ENCODE assay signal across 16 cellular contexts in the genomic region with DNA sequence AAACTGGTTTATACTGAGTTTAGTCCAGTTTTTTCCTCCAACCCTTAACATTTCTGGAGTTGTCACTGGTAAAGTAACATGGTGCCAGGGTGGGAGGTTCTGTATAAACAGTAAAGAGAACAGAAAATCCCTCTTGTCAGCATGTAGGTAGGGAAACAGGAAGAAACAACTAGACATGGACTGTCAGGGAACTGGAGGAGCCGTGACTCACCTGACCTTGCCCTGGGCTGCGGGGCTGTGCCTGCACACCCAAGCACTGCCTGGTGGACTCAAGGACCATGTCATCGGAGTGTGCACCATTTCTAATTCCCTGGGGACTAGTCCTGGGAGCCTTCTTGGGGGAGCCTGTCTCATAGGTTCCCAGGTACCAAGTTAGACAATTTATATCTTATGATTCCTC.
DNase-seq lines count a peak whose midpoint lies in the region; ATAC-seq, FAIRE-seq and TF ChIP-seq lines count a peak whose summit lies in the region.
"Had no signal": no experiment of that assay in that cellular context is flagged by ENCODE, and none has a peak within 500 bp of the region (broad histone marks: within the 10 kb centered on the region; RNA-seq: fewer than 3 reads in every experiment).

No MANE protein-coding gene starts in this region.

- BruUV-seq in Calu3 (replicated peaks; lab: Mats Ljungman, UMichigan) (no TSS peak), IMR-90 (replicated peaks; lab: Mats Ljungman, UMichigan) (no TSS peak)

- H3K9ac ChIP-seq in IMR-90 (ENCODE audit: low read depth, low read length): no peak overlapping the region

- no peak overlapping the region for H2BK120ac ChIP-seq in IMR-90 (ENCODE audit: low read depth, low read length)

- POLR2A ChIA-PET in IMR-90 (lab: Charles Lee; ENCODE audit: unreplicated experiment): no interaction called here

- H3K27me3 Mint-ChIP-seq in Calu3 (ENCODE audit: unreplicated experiment): no peaks in the 10 kb centered on the region

- TF ChIP-seq POLR2A in IMR-90 (IDR thresholded peaks at IDR 0.05; ENCODE audit: low read depth, low read length): no peak

- no peak overlapping the region for H3K4me2 ChIP-seq in IMR-90 (ENCODE audit: low read depth, low read length)

- H3K4me3 Mint-ChIP-seq in Calu3 (ENCODE audit: low read depth, unreplicated experiment): no peak overlapping the region

- H2BK15ac ChIP-seq in IMR-90 (ENCODE audit: low read depth, low read length): no peak overlapping the region; the same call in 2 of the 3 replicates

- no peak overlapping the region for H3K14ac ChIP-seq in IMR-90 (replicated peaks; ENCODE audit: low read depth, low read length)

- H4K5ac ChIP-seq in IMR-90 (ENCODE audit: low read depth, low read length): no peak overlapping the region

- in situ Hi-C loops in IMR-90 (cut with MboI; ENCODE audit: low sequenced_read_pairs): no loop called here

- H3K9me1 ChIP-seq in IMR-90 (ENCODE audit: insufficient read depth, low read length): peaks cover 3% of the 10 kb centered on the region; the same call in 1 of the 2 replicates

- no peak overlapping the region for H3K4ac ChIP-seq in IMR-90 (ENCODE audit: low read depth, low read length)

- H3K4me3 ChIP-seq in IMR-90 (ENCODE audit: insufficient read depth, low read depth, low read length): no peak overlapping the region
- H3K4me3 ChIP-seq in bronchial epithelial cell (ENCODE audit: low read depth, low read length): no peak overlapping the region
- H3K4me3 ChIP-seq in lower lobe of right lung: no peak overlapping the region
- H3K4me3 ChIP-seq: heart left ventricle, skin epidermis, tibial artery had no signal

- H2AFZ ChIP-seq in IMR-90 (replicated peaks; ENCODE audit: low read length, poor library complexity): no peak overlapping the region

- no peaks in the 10 kb centered on the region for H3K4me1 Mint-ChIP-seq in Calu3 (ENCODE audit: low read depth, unreplicated experiment)

- no peak for TF ChIP-seq RAD21 in IMR-90 (IDR thresholded peaks at IDR 0.05; ENCODE audit: low read length)

- H3K27me3 ChIP-seq in IMR-90 (ENCODE audit: control insufficient read depth, insufficient read depth, low read length) (no peaks in the 10 kb centered on the region), bronchial epithelial cell (ENCODE audit: control insufficient read depth, insufficient read depth, low read length) (no peaks in the 10 kb centered on the region), lower lobe of right lung (ENCODE audit: low read depth) (no peaks in the 10 kb centered on the region)
- H3K27me3 ChIP-seq: heart left ventricle, tibial artery had no signal

- H3K79me1 ChIP-seq in IMR-90 (ENCODE audit: low read depth in 1 of 2, low read length in 2 of 2): peaks cover 0 to 24% of the 10 kb centered on the region in 2 experiments; a peak in 2 of 4 replicates

- H3K4me1 ChIP-seq in IMR-90 (ENCODE audit: control insufficient read depth, insufficient read depth, low read length) (peaks cover 2% of the 10 kb centered on the region; the same call in 1 of the 2 replicates), lower lobe of right lung (no peaks in the 10 kb centered on the region)
- H3K4me1 ChIP-seq: heart left ventricle, tibial artery had no signal

- H3K9me3 ChIP-seq in IMR-90 (ENCODE audit: control insufficient read depth, insufficient read depth, low read length): no peaks in the 10 kb centered on the region
- no peaks in the 10 kb centered on the region for H3K9me3 ChIP-seq in lower lobe of right lung
- H3K9me3 ChIP-seq: heart left ventricle, tibial artery had no signal

- H3K23ac ChIP-seq in IMR-90 (ENCODE audit: low read depth, low read length): peak overlapping the region; percentile 56; the same call in 1 of the 2 replicates

- H2BK5ac ChIP-seq in IMR-90 (ENCODE audit: low read depth, low read length, poor library complexity, severe bottlenecking): no peak overlapping the region

- H3K27ac Mint-ChIP-seq in Calu3 (ENCODE audit: unreplicated experiment): no peak overlapping the region

- no peak for FAIRE-seq in bronchial epithelial cell (lab: Jason Lieb, UNC)
- FAIRE-seq: colon had no signal

- dilution Hi-C loops in IMR-90 (cut with HindIII; ENCODE audit: low sequenced_read_pairs, unreplicated experiment): no loop called here

- intact Hi-C loops in Calu3 (cut with micrococcal nuclease; ENCODE audit: unreplicated experiment) (no loop called here), IMR-90 (cut with micrococcal nuclease) (no loop called here), Right ventricle myocardium inferior (cut with DNase I) (no loop called here), lower lobe of right lung (cut with DNase I) (no loop called here)

- H3K36me3 Mint-ChIP-seq in Calu3 (ENCODE audit: insufficient read depth, unreplicated experiment): no peaks in the 10 kb centered on the region

- H4K91ac ChIP-seq in IMR-90 (ENCODE audit: insufficient read depth, low read depth, low read length): no peak overlapping the region

- no peak overlapping the region for H3K27ac ChIP-seq in IMR-90 (ENCODE audit: insufficient read depth, low read length)
- no peak overlapping the region for H3K27ac ChIP-seq in lower lobe of right lung
- H3K27ac ChIP-seq: heart left ventricle, skin epidermis, tibial artery had no signal

- H3K18ac ChIP-seq in IMR-90 (ENCODE audit: low read depth, low read length): no peak overlapping the region

- no peak overlapping the region for H2AK9ac ChIP-seq in IMR-90 (replicated peaks; ENCODE audit: low read depth, low read length, poor library complexity)

- 100% methylated on average over 1 of the region's 3 CpGs; no CpG with 5 or more reads in 1 of the 2 experiments for WGBS in IMR-90 (ENCODE audit: extremely low coverage in 2 of 2, insufficient read length in 1 of 2), 2 experiments

- H2AK5ac ChIP-seq in IMR-90 (ENCODE audit: low read depth, low read length): no peak overlapping the region

- TF ChIP-seq CTCF in Calu3 (IDR thresholded peaks at IDR 0.05; ENCODE audit: unreplicated experiment): no peak
- no peak for TF ChIP-seq CTCF in IMR-90 (conservative IDR thresholded peaks at IDR 0.05; ENCODE audit: low read depth, low read length)
- TF ChIP-seq CTCF in bronchial epithelial cell (IDR thresholded peaks at IDR 0.05; ENCODE audit: insufficient read depth, low read length, severe bottlenecking): no peak
- TF ChIP-seq CTCF in lower lobe of right lung (IDR thresholded peaks at IDR 0.05): no peak

- H3K36me3 ChIP-seq in IMR-90 (ENCODE audit: control insufficient read depth, insufficient read depth, low read length): 0 out of 2 replicates have a peak, but pooled peaks cover 2% of the 10 kb centered on the region
- H3K36me3 ChIP-seq in bronchial epithelial cell (ENCODE audit: control insufficient read depth, insufficient read depth, low read length): no peaks in the 10 kb centered on the region
- no peaks in the 10 kb centered on the region for H3K36me3 ChIP-seq in lower lobe of right lung

- H3K9me3 Mint-ChIP-seq in Calu3 (ENCODE audit: low read depth, unreplicated experiment): no peaks in the 10 kb centered on the region

- no peak overlapping the region; the same call in 1 of the 2 replicates for H2BK20ac ChIP-seq in IMR-90 (ENCODE audit: low read depth, low read length)

- H3K56ac ChIP-seq in IMR-90 (ENCODE audit: extremely low read depth, insufficient read depth, low read length): no peak overlapping the region

- H4K8ac ChIP-seq in IMR-90 (ENCODE audit: low read depth in 2 of 2, low read length in 2 of 2): no peak overlapping the region

- H4K20me1 ChIP-seq in IMR-90 (ENCODE audit: insufficient read depth, low read length): no peaks in the 10 kb centered on the region

- DNase-seq in Calu3: peak; percentile 44
- peak; percentile 25 for DNase-seq in IMR-90
- DNase-seq in bronchial epithelial cell (ENCODE audit: low read depth): peak; percentile 62
- DNase-seq in kidney tubule cell (ENCODE audit: low spot score): peak; percentile 59
- no peak for DNase-seq in activated CD8-positive, alpha-beta memory T cell treated with anti-CD3 and anti-CD28 coated beads, Interleukin-2, amount 50 U/mL, for 4 hours
- DNase-seq in Right ventricle myocardium inferior (ENCODE audit: missing footprints): no peak
- no peak for DNase-seq in lower lobe of right lung
- DNase-seq in NCI-H446 (lab: John Stamatoyannopoulos, UW): no peak
- DNase-seq: anterior cingulate cortex, heart left ventricle, Karpas-422, NCI-H187, occipital lobe, tibial artery had no signal

- no peak for ATAC-seq in IMR-90 (ENCODE audit: low read depth)
- no peak for ATAC-seq in Right ventricle myocardium inferior
- no peak for ATAC-seq in lower lobe of right lung
- ATAC-seq: heart left ventricle had no signal

- CTCF ChIA-PET in Calu3 (lab: Charles Lee): no interaction called here
- CTCF ChIA-PET in IMR-90 (lab: Yijun Ruan, JAX): no interaction called here

TF ChIP-seq in IMR-90, 13 proteins besides CTCF, POLR2A, EP300 and RAD21:
- TF ChIP-seq CHD1 (IDR thresholded peaks at IDR 0.05; ENCODE audit: low read depth, low read length): no peak
- no peak for TF ChIP-seq SMC3 (IDR thresholded peaks at IDR 0.05; ENCODE audit: low read depth, low read length)
- TF ChIP-seq, protein P1, sequence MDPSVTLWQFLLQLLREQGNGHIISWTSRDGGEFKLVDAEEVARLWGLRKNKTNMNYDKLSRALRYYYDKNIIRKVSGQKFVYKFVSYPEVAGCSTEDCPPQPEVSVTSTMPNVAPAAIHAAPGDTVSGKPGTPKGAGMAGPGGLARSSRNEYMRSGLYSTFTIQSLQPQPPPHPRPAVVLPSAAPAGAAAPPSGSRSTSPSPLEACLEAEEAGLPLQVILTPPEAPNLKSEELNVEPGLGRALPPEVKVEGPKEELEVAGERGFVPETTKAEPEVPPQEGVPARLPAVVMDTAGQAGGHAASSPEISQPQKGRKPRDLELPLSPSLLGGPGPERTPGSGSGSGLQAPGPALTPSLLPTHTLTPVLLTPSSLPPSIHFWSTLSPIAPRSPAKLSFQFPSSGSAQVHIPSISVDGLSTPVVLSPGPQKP (IDR thresholded peaks at IDR 0.05; ENCODE audit: borderline replicate concordance, low read depth, low read length): no peak
- TF ChIP-seq RFX5 (IDR thresholded peaks at IDR 0.05; ENCODE audit: low read depth, low read length): no peak
- TF ChIP-seq BHLHE40 (IDR thresholded peaks at IDR 0.05; ENCODE audit: low read depth, low read length): no peak
- TF ChIP-seq MAZ (IDR thresholded peaks at IDR 0.05; ENCODE audit: borderline replicate concordance, low read depth, low read length): no peak

Comparison
In these comparisons a context has a peak if more than half of its experiments do, and no peak if none do; other contexts are left out.
1. DNase-seq: peak in Calu3 (single experiment), IMR-90 (single experiment), bronchial epithelial cell (single experiment) and kidney tubule cell (single experiment); none in activated CD8-positive, alpha-beta memory T cell treated with anti-CD3 and anti-CD28 coated beads, Interleukin-2, amount 50 U/mL, for 4 hours (single experiment), Right ventricle myocardium inferior (single experiment), lower lobe of right lung (single experiment) and NCI-H446 (0 of 2).